ENCODE assay signal across 1 cellular context in the genomic region with DNA sequence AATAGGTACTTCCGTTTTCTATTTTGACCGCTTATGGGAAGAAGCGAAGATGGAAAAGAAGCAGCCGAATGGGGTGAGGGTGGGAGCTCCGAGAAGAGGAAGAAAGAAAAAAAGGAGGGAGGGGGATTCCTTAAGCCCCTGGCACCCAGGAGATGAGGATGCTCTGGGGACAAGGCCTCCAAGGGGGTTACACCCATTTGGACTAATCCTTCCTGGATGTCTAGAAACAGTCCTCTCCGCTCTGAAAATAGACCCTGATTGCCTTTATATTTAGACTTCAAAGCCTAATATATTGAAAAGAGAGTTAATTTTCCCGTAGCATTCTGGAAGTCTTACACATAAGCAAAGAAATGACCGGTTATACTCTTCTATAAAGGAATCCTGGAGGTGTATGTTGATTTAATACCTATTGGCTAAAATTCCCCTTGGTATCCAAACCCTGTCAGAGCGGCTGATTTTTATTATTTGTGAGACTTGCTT.
TF ChIP-seq lines count a peak whose summit lies in the region.

No MANE protein-coding gene starts in this region.

TF ChIP-seq in SK-N-SH, 30 proteins besides CTCF, POLR2A, EP300 and RAD21 (continued from another document):
- TF ChIP-seq, protein P1, sequence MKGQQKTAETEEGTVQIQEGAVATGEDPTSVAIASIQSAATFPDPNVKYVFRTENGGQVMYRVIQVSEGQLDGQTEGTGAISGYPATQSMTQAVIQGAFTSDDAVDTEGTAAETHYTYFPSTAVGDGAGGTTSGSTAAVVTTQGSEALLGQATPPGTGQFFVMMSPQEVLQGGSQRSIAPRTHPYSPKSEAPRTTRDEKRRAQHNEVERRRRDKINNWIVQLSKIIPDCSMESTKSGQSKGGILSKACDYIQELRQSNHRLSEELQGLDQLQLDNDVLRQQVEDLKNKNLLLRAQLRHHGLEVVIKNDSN (IDR thresholded peaks at IDR 0.05; ENCODE audit: borderline replicate concordance, low read depth), result no peak
- TF ChIP-seq, protein P2, sequence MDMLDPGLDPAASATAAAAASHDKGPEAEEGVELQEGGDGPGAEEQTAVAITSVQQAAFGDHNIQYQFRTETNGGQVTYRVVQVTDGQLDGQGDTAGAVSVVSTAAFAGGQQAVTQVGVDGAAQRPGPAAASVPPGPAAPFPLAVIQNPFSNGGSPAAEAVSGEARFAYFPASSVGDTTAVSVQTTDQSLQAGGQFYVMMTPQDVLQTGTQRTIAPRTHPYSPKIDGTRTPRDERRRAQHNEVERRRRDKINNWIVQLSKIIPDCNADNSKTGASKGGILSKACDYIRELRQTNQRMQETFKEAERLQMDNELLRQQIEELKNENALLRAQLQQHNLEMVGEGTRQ (IDR thresholded peaks at IDR 0.05; ENCODE audit: borderline replicate concordance, low read depth, low read length), result no peak
- TF ChIP-seq SIN3A (IDR thresholded peaks at IDR 0.05; ENCODE audit: borderline replicate concordance, low read depth, low read length) (no peak), FOXJ3 (CRISPR knock-in tag; IDR thresholded peaks at IDR 0.05) (no peak), NRF1 (IDR thresholded peaks at IDR 0.05; ENCODE audit: low read depth, low read length) (no peak), GATA2 (CRISPR knock-in tag; IDR thresholded peaks at IDR 0.05) (no peak)
